ENCODE assay signal across 29 cellular contexts in genomic region chr21:25863031-25863430, GRCh38.
A peak's percentile ranks its signal among the peaks of the same experiment; 100 is the strongest.
DNase-seq lines count a peak whose midpoint lies in the region; ATAC-seq, FAIRE-seq and TF ChIP-seq lines count a peak whose summit lies in the region.
"Had no signal": no experiment of that assay in that cellular context is flagged by ENCODE, and none has a peak within 500 bp of the region (broad histone marks: within the 10 kb centered on the region; RNA-seq: fewer than 3 reads in every experiment).

No MANE protein-coding gene starts in this region.

- TF ChIP-seq CTCF in liver (IDR thresholded peaks at IDR 0.05; ENCODE audit: low read depth, low read length, missing input control), result no peak
- TF ChIP-seq CTCF in HepG2 (CRISPR knock-in tag; IDR thresholded peaks at IDR 0.05), result no peak
- TF ChIP-seq CTCF in right lobe of liver (IDR thresholded peaks at IDR 0.05), result no peak

- no peaks in the 10 kb centered on the region for H3K4me1 Mint-ChIP-seq in naive thymus-derived CD8-positive, alpha-beta T cell
- H3K4me1 Mint-ChIP-seq: B cell, CD14-positive monocyte had no signal

- FAIRE-seq in HepG2 (lab: Jason Lieb, UNC), result no peak
- FAIRE-seq: A204.1, A549, D721Med had no signal

- H3K4me1 ChIP-seq in liver (ENCODE audit: control insufficient read depth in 4 of 4, insufficient read depth in 4 of 4, low read length in 3 of 4) (peaks cover 2 to 38% (median 21%) of the 10 kb centered on the region in 4 donors), HepG2 (ENCODE audit: insufficient read depth, low read length) (no peaks in the 10 kb centered on the region), right lobe of liver (peaks cover 0 to 35% (median 17%) of the 10 kb centered on the region in 4 donors)
- H3K4me1 ChIP-seq: A549, BE2C, Caco-2 had no signal

- no peak overlapping the region for H3K4me2 ChIP-seq in HepG2 (ENCODE audit: low read depth, low read length)
- H3K4me2 ChIP-seq: A549; BLaER1; BLaER1 treated with 17β-estradiol and CSF1 and Interleukin-3, amounts not matched to agents 10 nM and 100 nM had no signal

- H3K27me3 ChIP-seq in liver (ENCODE audit: control insufficient read depth in 4 of 4, insufficient read depth in 4 of 4, low read length in 3 of 4) (no peaks in the 10 kb centered on the region), HepG2 (ENCODE audit: control insufficient read depth in 1 of 2, insufficient read depth in 2 of 2, low read length in 2 of 2) (no peaks in the 10 kb centered on the region), right lobe of liver (no peaks in the 10 kb centered on the region)
- H3K27me3 ChIP-seq: BE2C; BLaER1; BLaER1 treated with 17β-estradiol and CSF1 and Interleukin-3, amounts not matched to agents 10 nM and 100 nM had no signal

- H3K79me2 ChIP-seq in HepG2 (ENCODE audit: insufficient read depth, low read length), result no peaks in the 10 kb centered on the region

- in situ Hi-C loops in HepG2 (cut with HindIII; ENCODE audit: extremely low pct_ligation_motif_present, low pct_unique_long_range_greater_than_20kb), result no loop called here

- peak overlapping the region; percentile 74 to 87 for H3K27ac ChIP-seq in liver (ENCODE audit: low read depth in 1 of 2, low read length in 2 of 2)
- H3K27ac ChIP-seq in HepG2 (ENCODE audit: extremely low read length, insufficient read depth, low read length), result no peak overlapping the region
- H3K27ac ChIP-seq in right lobe of liver, result peak overlapping the region; percentile 39 to 77 (median 64)
- H3K27ac ChIP-seq: 22Rv1; A549; BLaER1; BLaER1 treated with 17β-estradiol and CSF1 and Interleukin-3, amounts not matched to agents 10 nM and 100 nM; C4-2B had no signal

- no peaks in the 10 kb centered on the region for H3K9me3 Mint-ChIP-seq in naive thymus-derived CD8-positive, alpha-beta T cell
- H3K9me3 Mint-ChIP-seq: CD14-positive monocyte; CD4-positive, alpha-beta memory T cell; CD4-positive, alpha-beta T cell; CD4-positive, CD25-positive, alpha-beta regulatory T cell; CD8-positive, alpha-beta memory T cell; CD8-positive, alpha-beta T cell had no signal

- no peaks in the 10 kb centered on the region for H4K20me1 ChIP-seq in HepG2 (ENCODE audit: insufficient read depth, low read length)
- H4K20me1 ChIP-seq: BLaER1; BLaER1 treated with 17β-estradiol and CSF1 and Interleukin-3, amounts not matched to agents 10 nM and 100 nM had no signal

- WGBS in liver, result 19% methylated on average over 1 of the region's 1 CpG
- 0% methylated on average over 1 of the region's 1 CpG for WGBS in HepG2 (ENCODE audit: low lambda C conversion rate)
- 13% methylated on average over 1 of the region's 1 CpG for WGBS in right lobe of liver (ENCODE audit: insufficient coverage, low coverage, low lambda C conversion rate, missing lambda C conversion rate)

- H3K9me3 ChIP-seq in liver (ENCODE audit: control insufficient read depth in 4 of 4, low read length in 3 of 4), result no peaks in the 10 kb centered on the region
- H3K9me3 ChIP-seq in HepG2 (ENCODE audit: low read length), result no peaks in the 10 kb centered on the region
- no peaks in the 10 kb centered on the region for H3K9me3 ChIP-seq in right lobe of liver
- H3K9me3 ChIP-seq: A549, BE2C, BLaER1, Caco-2 had no signal

- no TSS peak for BruUV-seq in HepG2 (replicated peaks; lab: Mats Ljungman, UMichigan)

- H3K9ac ChIP-seq in liver (ENCODE audit: low read depth in 1 of 2, low read length in 2 of 2) (no peak overlapping the region), HepG2 (ENCODE audit: insufficient read depth, low read depth, low read length) (no peak overlapping the region)
- H3K9ac ChIP-seq: BLaER1; BLaER1 treated with 17β-estradiol and CSF1 and Interleukin-3, amounts not matched to agents 10 nM and 100 nM had no signal

- POLR2A ChIA-PET in HepG2 (lab: Yijun Ruan, JAX), result no interaction called here
- POLR2A ChIA-PET in naive thymus-derived CD8-positive, alpha-beta T cell (lab: Charles Lee), result no interaction called here

- TF ChIP-seq EP300 in HepG2 (IDR thresholded peaks at IDR 0.05; ENCODE audit: low read depth in 2 of 2, low read length in 2 of 2), result no peak
- TF ChIP-seq EP300 in HepG2 (CRISPR knock-in tag; IDR thresholded peaks at IDR 0.05; ENCODE audit: borderline replicate concordance), result no peak

- DNase-seq in HepG2 (ENCODE audit: low spot score) (no peak), left lobe of liver (ENCODE audit: low spot score) (no peak), right lobe of liver (no peak)
- no peak for DNase-seq in naive thymus-derived CD8-positive, alpha-beta T cell
- DNase-seq: 8988T; C1 segment of cervical spinal cord; CD4-positive, alpha-beta T cell; CD8-positive, alpha-beta T cell; COR-L47; DMS 273 treated with DMSO at 0.1 percent for 48 hours; DMS153; DMS79; DMS79 treated with DMSO at 0.1 percent for 48 hours had no signal

- TF ChIP-seq RAD21 in liver (IDR thresholded peaks at IDR 0.05) (no peak), HepG2 (CRISPR knock-in tag; IDR thresholded peaks at IDR 0.05) (no peak)

- H3K4me3 ChIP-seq in liver (ENCODE audit: low read depth in 1 of 3, low read length in 3 of 3), result no peak overlapping the region
- H3K4me3 ChIP-seq in HepG2 (replicated peaks in 1 of 3; ENCODE audit: insufficient read depth in 1 of 3, low read depth in 2 of 3, low read length in 3 of 3), result no peak overlapping the region
- no peak overlapping the region for H3K4me3 ChIP-seq in right lobe of liver
- H3K4me3 ChIP-seq: A549; BLaER1; BLaER1 treated with 17β-estradiol and CSF1 and Interleukin-3, amounts not matched to agents 10 nM and 100 nM had no signal

- no peak overlapping the region for H3K4me3 Mint-ChIP-seq in naive thymus-derived CD8-positive, alpha-beta T cell
- H3K4me3 Mint-ChIP-seq: B cell; CD14-positive monocyte; CD4-positive, alpha-beta memory T cell; CD4-positive, alpha-beta T cell; CD4-positive, CD25-positive, alpha-beta regulatory T cell; CD8-positive, alpha-beta memory T cell; CD8-positive, alpha-beta T cell had no signal

- no peak for ATAC-seq in HepG2
- peak; percentile 68 for ATAC-seq in left lobe of liver
- peak; percentile 61 to 77 (median 64) for ATAC-seq in right lobe of liver
- no peak for ATAC-seq in naive thymus-derived CD8-positive, alpha-beta T cell
- ATAC-seq in HG03378 (IDR thresholded peaks at IDR 0.05; ENCODE audit: unreplicated experiment), result no peak

- H3K36me3 ChIP-seq in liver (ENCODE audit: control insufficient read depth in 4 of 4, insufficient read depth in 3 of 4, low read depth in 1 of 4, low read length in 3 of 4), result no peaks in the 10 kb centered on the region
- no peaks in the 10 kb centered on the region for H3K36me3 ChIP-seq in HepG2 (replicated peaks in 1 of 2; ENCODE audit: control insufficient read depth in 1 of 2, insufficient read depth in 2 of 2, low read length in 2 of 2)
- H3K36me3 ChIP-seq in right lobe of liver, result no peaks in the 10 kb centered on the region
- H3K36me3 ChIP-seq: BE2C; BLaER1; BLaER1 treated with 17β-estradiol and CSF1 and Interleukin-3, amounts not matched to agents 10 nM and 100 nM had no signal

- H3K27me3 Mint-ChIP-seq in naive thymus-derived CD8-positive, alpha-beta T cell, result peaks cover 0 to 8% (median 0%) of the 10 kb centered on the region in 5 donors
- H3K27me3 Mint-ChIP-seq: B cell; CD4-positive, alpha-beta T cell had no signal

- no peak overlapping the region for H2AFZ ChIP-seq in HepG2 (ENCODE audit: low read length)

- intact Hi-C loops in HepG2 (cut with micrococcal nuclease; ENCODE audit: unreplicated experiment), result no loop called here
- intact Hi-C loops in right lobe of liver (cut with DNase I), result no loop called here

- CTCF ChIA-PET in HepG2 (lab: Yijun Ruan, JAX; ENCODE audit: low intra/inter-chr PET ratio, low total read pairs), result interaction anchor here (1.9 kb wide), 1 partner anchor 256 kb away, joined by 9 read pairs; the partner anchor contains the start of gene MRPL39

- TF ChIP-seq POLR2A in HepG2 (IDR thresholded peaks at IDR 0.05; ENCODE audit: insufficient read depth in 1 of 2, low read depth in 2 of 2, low read length in 2 of 2), result no peak
- no peak for TF ChIP-seq POLR2A in right lobe of liver (IDR thresholded peaks at IDR 0.05)

- H3K36me3 Mint-ChIP-seq in naive thymus-derived CD8-positive, alpha-beta T cell, result no peaks in the 10 kb centered on the region
- H3K36me3 Mint-ChIP-seq: CD14-positive monocyte; CD4-positive, alpha-beta memory T cell; CD4-positive, CD25-positive, alpha-beta regulatory T cell; CD8-positive, alpha-beta memory T cell; CD8-positive, alpha-beta T cell had no signal

- H3K27ac Mint-ChIP-seq in naive thymus-derived CD8-positive, alpha-beta T cell, result no peak overlapping the region
- H3K27ac Mint-ChIP-seq: B cell; CD14-positive monocyte; CD4-positive, alpha-beta memory T cell; CD4-positive, alpha-beta T cell; CD4-positive, CD25-positive, alpha-beta regulatory T cell; CD8-positive, alpha-beta memory T cell; CD8-positive, alpha-beta T cell had no signal

TF ChIP-seq in liver, 16 proteins besides CTCF, POLR2A, EP300 and RAD21 (continues in another document):
- TF ChIP-seq NR2F2 (IDR thresholded peaks at IDR 0.05) (no peak), SP1 (IDR thresholded peaks at IDR 0.05) (peak; percentile 34), HNF4A (conservative IDR thresholded peaks at IDR 0.05) (no peak)

TF ChIP-seq in HepG2, 621 proteins besides CTCF, POLR2A, EP300 and RAD21:
- no peak for TF ChIP-seq ZNF605 (CRISPR knock-in tag; IDR thresholded peaks at IDR 0.05)
- TF ChIP-seq ZNF704 (CRISPR knock-in tag; IDR thresholded peaks at IDR 0.05; ENCODE audit: borderline replicate concordance), result no peak
- TF ChIP-seq SCMH1 (CRISPR knock-in tag; IDR thresholded peaks at IDR 0.05; ENCODE audit: borderline replicate concordance), result no peak
- TF ChIP-seq GABPB1 (CRISPR knock-in tag; IDR thresholded peaks at IDR 0.05), result no peak
- TF ChIP-seq ZNF30 (CRISPR knock-in tag; IDR thresholded peaks at IDR 0.05), result no peak
TF ChIP-seq in HepG2: peak in this region for 0.

Comparison
In these comparisons a context has a peak if more than half of its experiments do, and no peak if none do; other contexts are left out.
1. ATAC-seq: peak in left lobe of liver (single experiment) and right lobe of liver (4 of 4); none in HepG2 (single experiment), naive thymus-derived CD8-positive, alpha-beta T cell (0 of 2) and HG03378 (single experiment).